In the genomic region with DNA sequence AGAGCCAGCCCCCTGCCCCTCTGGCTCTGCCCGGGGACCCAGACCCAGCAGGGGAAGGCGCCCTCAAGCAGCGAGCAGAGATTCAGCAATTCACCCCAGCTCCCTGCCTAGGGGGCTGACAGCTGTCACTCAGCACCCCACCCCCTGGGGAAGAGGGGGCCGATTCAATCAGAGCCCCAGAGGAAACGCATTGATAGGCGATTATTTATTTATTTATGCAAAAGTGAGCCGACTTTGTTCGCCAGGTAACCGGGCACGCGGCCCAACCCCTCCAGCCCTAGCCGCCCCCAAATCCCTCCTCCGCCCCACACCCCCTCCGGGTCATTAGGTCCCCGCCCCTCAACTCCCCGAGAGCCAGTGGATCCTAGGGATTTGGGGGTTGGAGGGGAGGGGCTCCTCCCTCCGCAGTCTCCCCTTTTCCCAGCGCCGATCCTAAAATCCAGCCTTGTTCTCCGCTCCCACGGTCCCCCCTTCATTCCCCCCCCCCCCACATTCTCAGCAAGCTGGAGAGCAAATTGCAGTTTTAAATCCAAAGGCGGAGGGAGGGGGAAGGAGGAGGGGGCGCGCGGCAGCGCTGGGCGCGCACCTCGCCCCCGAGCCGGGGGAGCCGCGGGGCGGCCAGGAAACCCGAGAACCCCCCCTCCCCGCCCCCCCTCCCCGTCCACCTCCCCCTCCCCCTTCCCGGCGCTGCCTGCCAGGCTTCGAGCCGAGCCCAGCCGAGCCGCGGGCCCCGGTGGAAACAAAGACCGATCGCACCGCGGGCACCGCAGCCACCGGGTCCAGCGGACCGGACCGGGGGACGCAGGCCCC, we compare ENCODE assay signal across 1 cellular context.
TF ChIP-seq lines count a peak whose summit lies in the region.

No MANE protein-coding gene starts in this region.

TF ChIP-seq in GM23338, 12 proteins besides CTCF, POLR2A, EP300 and RAD21 (continued from another document):
- TF ChIP-seq, protein P1, sequence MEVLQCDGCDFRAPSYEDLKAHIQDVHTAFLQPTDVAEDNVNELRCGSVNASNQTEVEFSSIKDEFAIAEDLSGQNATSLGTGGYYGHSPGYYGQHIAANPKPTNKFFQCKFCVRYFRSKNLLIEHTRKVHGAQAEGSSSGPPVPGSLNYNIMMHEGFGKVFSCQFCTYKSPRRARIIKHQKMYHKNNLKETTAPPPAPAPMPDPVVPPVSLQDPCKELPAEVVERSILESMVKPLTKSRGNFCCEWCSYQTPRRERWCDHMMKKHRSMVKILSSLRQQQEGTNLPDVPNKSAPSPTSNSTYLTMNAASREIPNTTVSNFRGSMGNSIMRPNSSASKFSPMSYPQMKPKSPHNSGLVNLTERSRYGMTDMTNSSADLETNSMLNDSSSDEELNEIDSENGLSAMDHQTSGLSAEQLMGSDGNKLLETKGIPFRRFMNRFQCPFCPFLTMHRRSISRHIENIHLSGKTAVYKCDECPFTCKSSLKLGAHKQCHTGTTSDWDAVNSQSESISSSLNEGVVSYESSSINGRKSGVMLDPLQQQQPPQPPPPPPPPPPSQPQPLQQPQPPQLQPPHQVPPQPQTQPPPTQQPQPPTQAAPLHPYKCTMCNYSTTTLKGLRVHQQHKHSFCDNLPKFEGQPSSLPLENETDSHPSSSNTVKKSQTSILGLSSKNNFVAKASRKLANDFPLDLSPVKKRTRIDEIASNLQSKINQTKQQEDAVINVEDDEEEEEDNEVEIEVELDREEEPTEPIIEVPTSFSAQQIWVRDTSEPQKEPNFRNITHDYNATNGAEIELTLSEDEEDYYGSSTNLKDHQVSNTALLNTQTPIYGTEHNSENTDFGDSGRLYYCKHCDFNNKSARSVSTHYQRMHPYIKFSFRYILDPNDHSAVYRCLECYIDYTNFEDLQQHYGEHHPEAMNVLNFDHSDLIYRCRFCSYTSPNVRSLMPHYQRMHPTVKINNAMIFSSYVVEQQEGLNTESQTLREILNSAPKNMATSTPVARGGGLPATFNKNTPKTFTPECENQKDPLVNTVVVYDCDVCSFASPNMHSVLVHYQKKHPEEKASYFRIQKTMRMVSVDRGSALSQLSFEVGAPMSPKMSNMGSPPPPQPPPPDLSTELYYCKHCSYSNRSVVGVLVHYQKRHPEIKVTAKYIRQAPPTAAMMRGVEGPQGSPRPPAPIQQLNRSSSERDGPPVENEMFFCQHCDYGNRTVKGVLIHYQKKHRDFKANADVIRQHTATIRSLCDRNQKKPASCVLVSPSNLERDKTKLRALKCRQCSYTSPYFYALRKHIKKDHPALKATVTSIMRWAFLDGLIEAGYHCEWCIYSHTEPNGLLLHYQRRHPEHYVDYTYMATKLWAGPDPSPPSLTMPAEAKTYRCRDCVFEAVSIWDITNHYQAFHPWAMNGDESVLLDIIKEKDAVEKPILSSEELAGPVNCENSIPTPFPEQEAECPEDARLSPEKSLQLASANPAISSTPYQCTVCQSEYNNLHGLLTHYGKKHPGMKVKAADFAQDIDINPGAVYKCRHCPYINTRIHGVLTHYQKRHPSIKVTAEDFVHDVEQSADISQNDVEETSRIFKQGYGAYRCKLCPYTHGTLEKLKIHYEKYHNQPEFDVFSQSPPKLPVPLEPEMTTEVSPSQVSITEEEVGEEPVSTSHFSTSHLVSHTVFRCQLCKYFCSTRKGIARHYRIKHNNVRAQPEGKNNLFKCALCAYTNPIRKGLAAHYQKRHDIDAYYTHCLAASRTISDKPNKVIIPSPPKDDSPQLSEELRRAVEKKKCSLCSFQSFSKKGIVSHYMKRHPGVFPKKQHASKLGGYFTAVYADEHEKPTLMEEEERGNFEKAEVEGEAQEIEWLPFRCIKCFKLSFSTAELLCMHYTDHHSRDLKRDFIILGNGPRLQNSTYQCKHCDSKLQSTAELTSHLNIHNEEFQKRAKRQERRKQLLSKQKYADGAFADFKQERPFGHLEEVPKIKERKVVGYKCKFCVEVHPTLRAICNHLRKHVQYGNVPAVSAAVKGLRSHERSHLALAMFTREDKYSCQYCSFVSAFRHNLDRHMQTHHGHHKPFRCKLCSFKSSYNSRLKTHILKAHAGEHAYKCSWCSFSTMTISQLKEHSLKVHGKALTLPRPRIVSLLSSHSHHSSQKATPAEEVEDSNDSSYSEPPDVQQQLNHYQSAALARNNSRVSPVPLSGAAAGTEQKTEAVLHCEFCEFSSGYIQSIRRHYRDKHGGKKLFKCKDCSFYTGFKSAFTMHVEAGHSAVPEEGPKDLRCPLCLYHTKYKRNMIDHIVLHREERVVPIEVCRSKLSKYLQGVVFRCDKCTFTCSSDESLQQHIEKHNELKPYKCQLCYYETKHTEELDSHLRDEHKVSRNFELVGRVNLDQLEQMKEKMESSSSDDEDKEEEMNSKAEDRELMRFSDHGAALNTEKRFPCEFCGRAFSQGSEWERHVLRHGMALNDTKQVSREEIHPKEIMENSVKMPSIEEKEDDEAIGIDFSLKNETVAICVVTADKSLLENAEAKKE (CRISPR knock-in tag; IDR thresholded peaks at IDR 0.05) = no peak
- no peak for TF ChIP-seq CREB1 (CRISPR knock-in tag; IDR thresholded peaks at IDR 0.05; ENCODE audit: low read depth)
- no peak for TF ChIP-seq JUNB (IDR thresholded peaks at IDR 0.05; ENCODE audit: unreplicated experiment)
- no peak for TF ChIP-seq STAT1 (IDR thresholded peaks at IDR 0.05; ENCODE audit: unreplicated experiment)
- TF ChIP-seq ZNF114 (CRISPR knock-in tag; IDR thresholded peaks at IDR 0.05) = no peak
- no peak for TF ChIP-seq EZH2phosphoT487 (IDR thresholded peaks at IDR 0.05; ENCODE audit: unreplicated experiment)
- TF ChIP-seq, protein P2, sequence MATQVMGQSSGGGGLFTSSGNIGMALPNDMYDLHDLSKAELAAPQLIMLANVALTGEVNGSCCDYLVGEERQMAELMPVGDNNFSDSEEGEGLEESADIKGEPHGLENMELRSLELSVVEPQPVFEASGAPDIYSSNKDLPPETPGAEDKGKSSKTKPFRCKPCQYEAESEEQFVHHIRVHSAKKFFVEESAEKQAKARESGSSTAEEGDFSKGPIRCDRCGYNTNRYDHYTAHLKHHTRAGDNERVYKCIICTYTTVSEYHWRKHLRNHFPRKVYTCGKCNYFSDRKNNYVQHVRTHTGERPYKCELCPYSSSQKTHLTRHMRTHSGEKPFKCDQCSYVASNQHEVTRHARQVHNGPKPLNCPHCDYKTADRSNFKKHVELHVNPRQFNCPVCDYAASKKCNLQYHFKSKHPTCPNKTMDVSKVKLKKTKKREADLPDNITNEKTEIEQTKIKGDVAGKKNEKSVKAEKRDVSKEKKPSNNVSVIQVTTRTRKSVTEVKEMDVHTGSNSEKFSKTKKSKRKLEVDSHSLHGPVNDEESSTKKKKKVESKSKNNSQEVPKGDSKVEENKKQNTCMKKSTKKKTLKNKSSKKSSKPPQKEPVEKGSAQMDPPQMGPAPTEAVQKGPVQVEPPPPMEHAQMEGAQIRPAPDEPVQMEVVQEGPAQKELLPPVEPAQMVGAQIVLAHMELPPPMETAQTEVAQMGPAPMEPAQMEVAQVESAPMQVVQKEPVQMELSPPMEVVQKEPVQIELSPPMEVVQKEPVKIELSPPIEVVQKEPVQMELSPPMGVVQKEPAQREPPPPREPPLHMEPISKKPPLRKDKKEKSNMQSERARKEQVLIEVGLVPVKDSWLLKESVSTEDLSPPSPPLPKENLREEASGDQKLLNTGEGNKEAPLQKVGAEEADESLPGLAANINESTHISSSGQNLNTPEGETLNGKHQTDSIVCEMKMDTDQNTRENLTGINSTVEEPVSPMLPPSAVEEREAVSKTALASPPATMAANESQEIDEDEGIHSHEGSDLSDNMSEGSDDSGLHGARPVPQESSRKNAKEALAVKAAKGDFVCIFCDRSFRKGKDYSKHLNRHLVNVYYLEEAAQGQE (IDR thresholded peaks at IDR 0.05; ENCODE audit: unreplicated experiment) = no peak
- no peak for TF ChIP-seq NANOG (IDR thresholded peaks at IDR 0.05; ENCODE audit: borderline replicate concordance)
- TF ChIP-seq ZNF331 (CRISPR knock-in tag; IDR thresholded peaks at IDR 0.05; ENCODE audit: low read depth) = no peak
TF ChIP-seq in GM23338: peak in this region for 0.
